ENCODE assay signal across 1 cellular context in genomic region chr6:42963179-42963854, GRCh38.
TF ChIP-seq lines count a peak whose summit lies in the region.

No MANE protein-coding gene starts in this region.

TF ChIP-seq in SK-N-SH, 30 proteins besides CTCF, POLR2A, EP300 and RAD21 (continued from another document):
- TF ChIP-seq ZBTB33 (IDR thresholded peaks at IDR 0.05; ENCODE audit: borderline replicate concordance, low read depth) (no peak), USF1 (IDR thresholded peaks at IDR 0.05; ENCODE audit: borderline replicate concordance, low read depth) (no peak)
TF ChIP-seq in SK-N-SH: peak in this region for 0.
